In the genomic region with DNA sequence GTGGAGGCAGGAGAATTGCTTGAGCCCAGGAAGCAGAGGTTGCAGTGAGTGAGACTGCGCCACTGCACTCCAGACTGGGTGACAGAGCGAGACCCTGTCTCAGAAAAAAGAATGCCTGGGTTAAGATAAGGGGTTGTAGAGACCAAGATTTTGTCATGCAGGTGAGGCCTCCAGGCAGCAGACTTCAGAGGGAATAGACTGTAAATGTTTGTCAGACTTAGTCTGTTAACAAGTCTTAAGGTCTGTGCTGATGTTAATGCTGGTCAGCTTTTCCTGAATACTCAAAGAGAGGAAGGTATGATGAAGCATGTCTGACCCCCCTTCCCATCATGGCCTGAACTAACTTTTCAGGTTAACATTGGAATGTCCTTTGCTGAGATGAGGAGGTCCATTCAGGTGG, we compare ENCODE assay signal across 1 cellular context.
TF ChIP-seq lines count a peak whose summit lies in the region.

No MANE protein-coding gene starts in this region.

TF ChIP-seq in IMR-90, 13 proteins besides CTCF, POLR2A, EP300 and RAD21 (continued from another document):
- TF ChIP-seq ELK1 (IDR thresholded peaks at IDR 0.05; ENCODE audit: borderline replicate concordance, low read depth, low read length) (no peak), CEBPB (IDR thresholded peaks at IDR 0.05; ENCODE audit: low read depth, low read length) (no peak), MAFK (IDR thresholded peaks at IDR 0.05; ENCODE audit: low read depth, low read length) (no peak), BHLHE40 (IDR thresholded peaks at IDR 0.05; ENCODE audit: low read depth, low read length) (no peak), RCOR1 (IDR thresholded peaks at IDR 0.05; ENCODE audit: insufficient replicate concordance, low read length) (no peak), RFX5 (IDR thresholded peaks at IDR 0.05; ENCODE audit: low read depth, low read length) (no peak), MAZ (IDR thresholded peaks at IDR 0.05; ENCODE audit: borderline replicate concordance, low read depth, low read length) (no peak), NFE2L2 (IDR thresholded peaks at IDR 0.05; ENCODE audit: low read depth, low read length) (no peak), SMC3 (IDR thresholded peaks at IDR 0.05; ENCODE audit: low read depth, low read length) (no peak), CHD1 (IDR thresholded peaks at IDR 0.05; ENCODE audit: low read depth, low read length) (no peak), FOS (IDR thresholded peaks at IDR 0.05; ENCODE audit: low read depth, low read length) (no peak)
- TF ChIP-seq, protein P1, sequence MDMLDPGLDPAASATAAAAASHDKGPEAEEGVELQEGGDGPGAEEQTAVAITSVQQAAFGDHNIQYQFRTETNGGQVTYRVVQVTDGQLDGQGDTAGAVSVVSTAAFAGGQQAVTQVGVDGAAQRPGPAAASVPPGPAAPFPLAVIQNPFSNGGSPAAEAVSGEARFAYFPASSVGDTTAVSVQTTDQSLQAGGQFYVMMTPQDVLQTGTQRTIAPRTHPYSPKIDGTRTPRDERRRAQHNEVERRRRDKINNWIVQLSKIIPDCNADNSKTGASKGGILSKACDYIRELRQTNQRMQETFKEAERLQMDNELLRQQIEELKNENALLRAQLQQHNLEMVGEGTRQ (IDR thresholded peaks at IDR 0.05; ENCODE audit: low read depth, low read length) = no peak
